8 cellular contexts compared by ENCODE assay signal in genomic region chr5:59126665-59127354, GRCh38.
DNase-seq lines count a peak whose midpoint lies in the region; ATAC-seq and TF ChIP-seq lines count a peak whose summit lies in the region.

No MANE protein-coding gene starts in this region.

- H3K36me3 Mint-ChIP-seq in CD8-positive, alpha-beta memory T cell, result no peaks in the 10 kb centered on the region
- H3K36me3 Mint-ChIP-seq in activated T-cell treated with anti-CD3 and anti-CD28 coated beads, Interleukin-2, amount 50 U/mL, for 24 hours (ENCODE audit: low read depth), result no peaks in the 10 kb centered on the region
- no peaks in the 10 kb centered on the region for H3K36me3 Mint-ChIP-seq in activated CD4-positive, alpha-beta memory T cell treated with anti-CD3 and anti-CD28 coated beads for 36 hours

- H3K27me3 Mint-ChIP-seq in CD8-positive, alpha-beta memory T cell, result no peaks in the 10 kb centered on the region
- H3K27me3 Mint-ChIP-seq in activated T-cell treated with anti-CD3 and anti-CD28 coated beads, Interleukin-2, amount 50 U/mL, for 24 hours, result no peaks in the 10 kb centered on the region
- H3K27me3 Mint-ChIP-seq in activated CD4-positive, alpha-beta memory T cell treated with anti-CD3 and anti-CD28 coated beads for 36 hours, result no peaks in the 10 kb centered on the region

- H3K4me3 ChIP-seq in CD8-positive, alpha-beta memory T cell (ENCODE audit: low read length), result peak overlapping the region; percentile 49
- H3K4me3 ChIP-seq in NT2/D1 (ENCODE audit: insufficient read length, low read depth), result no peak overlapping the region
- peak overlapping the region in 1 of 2 donors; percentile 41 for H3K4me3 ChIP-seq in esophagus (ENCODE audit: low read depth in 1 of 2, low read length in 2 of 2)
- peak overlapping the region in 1 of 2 donors; percentile 8 for H3K4me3 ChIP-seq in prostate gland

- no peak overlapping the region for H3K27ac Mint-ChIP-seq in CD8-positive, alpha-beta memory T cell
- H3K27ac Mint-ChIP-seq in activated T-cell treated with anti-CD3 and anti-CD28 coated beads, Interleukin-2, amount 50 U/mL, for 24 hours, result no peak overlapping the region
- H3K27ac Mint-ChIP-seq in activated CD4-positive, alpha-beta memory T cell treated with anti-CD3 and anti-CD28 coated beads for 36 hours, result no peak overlapping the region

- peaks cover 65% of the 10 kb centered on the region for H3K4me1 ChIP-seq in CD8-positive, alpha-beta memory T cell (ENCODE audit: insufficient read depth, low read length)
- no peaks in the 10 kb centered on the region for H3K4me1 ChIP-seq in NT2/D1 (ENCODE audit: insufficient read depth, insufficient read length)
- H3K4me1 ChIP-seq in esophagus (ENCODE audit: control insufficient read depth in 2 of 2, insufficient read depth in 2 of 2, low read length in 1 of 2), result peaks cover 0 to 3% of the 10 kb centered on the region in 2 donors
- H3K4me1 ChIP-seq in prostate gland (replicated peaks), result peaks cover 6% of the 10 kb centered on the region

- H3K9me3 Mint-ChIP-seq in CD8-positive, alpha-beta memory T cell, result no peaks in the 10 kb centered on the region
- no peaks in the 10 kb centered on the region for H3K9me3 Mint-ChIP-seq in activated T-cell treated with anti-CD3 and anti-CD28 coated beads, Interleukin-2, amount 50 U/mL, for 24 hours
- no peaks in the 10 kb centered on the region for H3K9me3 Mint-ChIP-seq in activated CD4-positive, alpha-beta memory T cell treated with anti-CD3 and anti-CD28 coated beads for 36 hours

- POLR2A ChIA-PET in CD8-positive, alpha-beta memory T cell (lab: Charles Lee), result interaction anchor here (0.7 to 4.7 kb wide), 5 partner anchors 25 to 88 kb away, joined by 3 to 47 read pairs (median 4); no protein-coding TSS in a partner anchor
- POLR2A ChIA-PET in activated CD4-positive, alpha-beta memory T cell treated with anti-CD3 and anti-CD28 coated beads for 36 hours (lab: Charles Lee), result interaction anchor here (1.7 to 3.3 kb wide), 5 partner anchors 28 to 240 kb away, joined by 4 to 40 read pairs (median 10); no protein-coding TSS in a partner anchor

- intact Hi-C loops in prostate gland (cut with DNase I), result loop anchor here (10.0 kb wide), 1 partner anchor 92 kb away; no protein-coding TSS in a partner anchor
- intact Hi-C loops in activated CD4-positive, alpha-beta memory T cell treated with anti-CD3 and anti-CD28 coated beads for 36 hours (cut with micrococcal nuclease), result loop anchor here (1.0 kb wide), 7 partner anchors 26 to 240 kb away; no protein-coding TSS in a partner anchor

- TF ChIP-seq POLR2A in prostate gland (IDR thresholded peaks at IDR 0.05), result no peak

- H3K4me3 Mint-ChIP-seq in CD8-positive, alpha-beta memory T cell, result no peak overlapping the region
- H3K4me3 Mint-ChIP-seq in activated T-cell treated with anti-CD3 and anti-CD28 coated beads, Interleukin-2, amount 50 U/mL, for 24 hours, result no peak overlapping the region
- no peak overlapping the region for H3K4me3 Mint-ChIP-seq in activated CD4-positive, alpha-beta memory T cell treated with anti-CD3 and anti-CD28 coated beads for 36 hours

- no peaks in the 10 kb centered on the region for H3K36me3 ChIP-seq in CD8-positive, alpha-beta memory T cell (ENCODE audit: insufficient read depth, low read length)
- H3K36me3 ChIP-seq in NT2/D1 (ENCODE audit: insufficient read depth, insufficient read length, low read length) (no peaks in the 10 kb centered on the region), esophagus (ENCODE audit: control insufficient read depth in 2 of 2, insufficient read depth in 2 of 2, low read length in 1 of 2) (no peaks in the 10 kb centered on the region), prostate gland (no peaks in the 10 kb centered on the region)

- no peak for ATAC-seq in HG03045 (IDR thresholded peaks at IDR 0.05; ENCODE audit: unreplicated experiment)

- WGBS in esophagus, 2 donors, result 43 to 48% methylated on average over 11 of the region's 11 CpGs
- 21% methylated on average over 11 of the region's 11 CpGs for WGBS in prostate gland

- no peaks in the 10 kb centered on the region for H3K9me3 ChIP-seq in CD8-positive, alpha-beta memory T cell (ENCODE audit: low read length)
- H3K9me3 ChIP-seq in NT2/D1 (ENCODE audit: insufficient read depth, low read length), result no peaks in the 10 kb centered on the region
- no peaks in the 10 kb centered on the region for H3K9me3 ChIP-seq in esophagus (ENCODE audit: control insufficient read depth in 2 of 2, insufficient read depth in 1 of 2, low read depth in 1 of 2, low read length in 1 of 2)
- H3K9me3 ChIP-seq in prostate gland, result no peaks in the 10 kb centered on the region

- TF ChIP-seq CTCF in prostate gland (IDR thresholded peaks at IDR 0.05), result no peak

- H3K4me1 Mint-ChIP-seq in CD8-positive, alpha-beta memory T cell, result peaks cover 6 to 12% (median 11%) of the 10 kb centered on the region in 3 donors
- H3K4me1 Mint-ChIP-seq in activated T-cell treated with anti-CD3 and anti-CD28 coated beads, Interleukin-2, amount 50 U/mL, for 24 hours (ENCODE audit: low read depth), result peaks cover 19% of the 10 kb centered on the region
- peaks cover 15% of the 10 kb centered on the region for H3K4me1 Mint-ChIP-seq in activated CD4-positive, alpha-beta memory T cell treated with anti-CD3 and anti-CD28 coated beads for 36 hours (ENCODE audit: low read depth)

- H3K9ac ChIP-seq in NT2/D1 (ENCODE audit: insufficient read length, low read depth), result peak overlapping the region; percentile 54

- CTCF ChIA-PET in CD8-positive, alpha-beta memory T cell (lab: Charles Lee), result interaction anchor here (0.8 to 3.4 kb wide), 13 partner anchors 22 to 235 kb away, joined by 3 to 25 read pairs (median 4); no protein-coding TSS in a partner anchor
- CTCF ChIA-PET in activated CD4-positive, alpha-beta memory T cell treated with anti-CD3 and anti-CD28 coated beads for 36 hours (lab: Charles Lee), result interaction anchor here (0.6 to 3.3 kb wide), 9 partner anchors 18 to 240 kb away, joined by 3 to 29 read pairs (median 5); no protein-coding TSS in a partner anchor

- no peak for DNase-seq in CD8-positive, alpha-beta memory T cell
- DNase-seq in NT2/D1 (ENCODE audit: low read depth, low spot score), result no peak
- DNase-seq in prostate gland (ENCODE audit: low spot score), result no peak
- DNase-seq in NCI-H146 treated with DMSO at 0.1 percent for 48 hours (lab: John Stamatoyannopoulos, UW; ENCODE audit: unreplicated experiment), result no peak
- DNase-seq in activated T-cell treated with anti-CD3 and anti-CD28 coated beads, Interleukin-2, amount 50 U/mL, for 24 hours, result no peak
- DNase-seq in activated CD4-positive, alpha-beta memory T cell treated with anti-CD3 and anti-CD28 coated beads for 36 hours, result no peak

- no peaks in the 10 kb centered on the region for H3K27me3 ChIP-seq in CD8-positive, alpha-beta memory T cell (ENCODE audit: insufficient read depth, low read length, poor library complexity, severe bottlenecking)
- H3K27me3 ChIP-seq in NT2/D1 (ENCODE audit: insufficient read depth, insufficient read length) (no peaks in the 10 kb centered on the region), esophagus (ENCODE audit: control insufficient read depth in 1 of 2, insufficient read depth in 2 of 2, low read length in 2 of 2) (no peaks in the 10 kb centered on the region), prostate gland (replicated peaks; ENCODE audit: insufficient read depth) (no peaks in the 10 kb centered on the region)

- H3K27ac ChIP-seq in CD8-positive, alpha-beta memory T cell (ENCODE audit: low read depth, low read length), result peak overlapping the region; percentile 49
- peak overlapping the region; percentile 60 to 85 for H3K27ac ChIP-seq in esophagus (ENCODE audit: low read depth in 2 of 2, low read length in 1 of 2)
- peak overlapping the region; percentile 49 to 70 for H3K27ac ChIP-seq in prostate gland
